20 cellular contexts compared by ENCODE assay signal in the genomic region with DNA sequence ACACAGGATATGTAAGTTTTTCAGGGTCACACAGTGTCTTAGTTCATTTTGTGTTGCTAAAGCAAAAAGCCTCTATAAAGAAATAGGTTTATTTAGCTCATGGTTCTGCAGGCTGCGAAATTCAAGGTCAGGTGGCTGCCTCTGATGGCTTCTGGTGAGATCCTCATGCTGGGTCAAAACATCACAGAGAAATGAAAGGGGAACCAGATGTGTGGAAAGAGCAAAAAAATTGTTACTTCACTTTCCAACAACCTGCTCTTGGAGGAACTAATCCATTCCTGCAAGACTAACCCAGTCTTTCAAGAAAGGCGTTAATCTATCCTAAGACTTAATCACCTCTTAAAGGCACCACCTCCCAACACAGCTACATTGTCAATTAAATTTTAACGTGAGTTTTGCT.
DNase-seq lines count a peak whose midpoint lies in the region; TF ChIP-seq lines count a peak whose summit lies in the region.
"Had no signal": no experiment of that assay in that cellular context is flagged by ENCODE, and none has a peak within 500 bp of the region (broad histone marks: within the 10 kb centered on the region; RNA-seq: fewer than 3 reads in every experiment).

No MANE protein-coding gene starts in this region.

- no peak overlapping the region for H3K27ac Mint-ChIP-seq in T-helper 2 cell treated with Interferon-gamma antibody and Interleukin-4, amounts not matched to agents 5 μg/mL and 100 μg/mL, for 36 hours
- H3K27ac Mint-ChIP-seq: CD8-positive, alpha-beta T cell had no signal

- peak overlapping the region; percentile 11 to 64 (median 46) for H3K27ac ChIP-seq in esophagus squamous epithelium
- H3K27ac ChIP-seq: BLaER1 treated with 17β-estradiol and CSF1 and Interleukin-3, amounts not matched to agents 10 nM and 100 nM; Peyer's patch; SJSA1 had no signal

- peaks cover 9% of the 10 kb centered on the region for H3K27me3 Mint-ChIP-seq in T-helper 2 cell treated with Interferon-gamma antibody and Interleukin-4, amounts not matched to agents 5 μg/mL and 100 μg/mL, for 36 hours (ENCODE audit: low read depth)

- H3K9me3 ChIP-seq in esophagus squamous epithelium = no peaks in the 10 kb centered on the region
- H3K9me3 ChIP-seq: Peyer's patch, SJSA1 had no signal

- H3K4me1 Mint-ChIP-seq in T-helper 2 cell treated with Interferon-gamma antibody and Interleukin-4, amounts not matched to agents 5 μg/mL and 100 μg/mL, for 36 hours (ENCODE audit: low read depth) = peaks cover 10% of the 10 kb centered on the region

- TF ChIP-seq POLR2A in NB4 (IDR thresholded peaks at IDR 0.05; ENCODE audit: extremely low read depth, insufficient read length) = no peak
- TF ChIP-seq POLR2A in esophagus squamous epithelium (IDR thresholded peaks at IDR 0.05) = no peak

- TF ChIP-seq CTCF in NB4 (IDR thresholded peaks at IDR 0.05; ENCODE audit: low read depth, low read length) = no peak
- TF ChIP-seq CTCF in esophagus squamous epithelium (IDR thresholded peaks at IDR 0.05) = no peak

- no peaks in the 10 kb centered on the region for H3K36me3 ChIP-seq in esophagus squamous epithelium
- H3K36me3 ChIP-seq: BLaER1 treated with 17β-estradiol and CSF1 and Interleukin-3, amounts not matched to agents 10 nM and 100 nM; Peyer's patch; SJSA1 had no signal

- H3K4me3 Mint-ChIP-seq in T-helper 2 cell treated with Interferon-gamma antibody and Interleukin-4, amounts not matched to agents 5 μg/mL and 100 μg/mL, for 36 hours = no peak overlapping the region
- H3K4me3 Mint-ChIP-seq: CD8-positive, alpha-beta T cell had no signal

- no peaks in the 10 kb centered on the region for H3K9me3 Mint-ChIP-seq in T-helper 2 cell treated with Interferon-gamma antibody and Interleukin-4, amounts not matched to agents 5 μg/mL and 100 μg/mL, for 36 hours
- H3K9me3 Mint-ChIP-seq: CD8-positive, alpha-beta T cell had no signal

- H3K4me1 ChIP-seq in esophagus squamous epithelium = peaks cover 5 to 49% (median 5%) of the 10 kb centered on the region in 3 donors
- H3K4me1 ChIP-seq: BLaER1 treated with 17β-estradiol and CSF1 and Interleukin-3, amounts not matched to agents 10 nM and 100 nM; Peyer's patch; SJSA1 had no signal

- WGBS in esophagus squamous epithelium, 2 donors = 61 to 72% methylated on average over 3 of the region's 3 CpGs

- H3K27me3 ChIP-seq in esophagus squamous epithelium = no peaks in the 10 kb centered on the region
- H3K27me3 ChIP-seq: BLaER1 treated with 17β-estradiol and CSF1 and Interleukin-3, amounts not matched to agents 10 nM and 100 nM; Peyer's patch; SJSA1 had no signal

- intact Hi-C loops in esophagus squamous epithelium (cut with DNase I) = no loop called here

- DNase-seq in CD1c-positive myeloid dendritic cell (ENCODE audit: extremely low spot score) = peak; percentile 48
- peak; percentile 42 for DNase-seq in NB4 (ENCODE audit: low read depth)
- peak; percentile 76 for DNase-seq in SIG-M5 treated with dmso at 0.1 percent for 504 hours (lab: John Stamatoyannopoulos, UW; ENCODE audit: unreplicated experiment)
- no peak for DNase-seq in esophagus squamous epithelium (lab: John Stamatoyannopoulos, UW)
- no peak for DNase-seq in T-helper 2 cell treated with Interferon-gamma antibody and Interleukin-4, amounts not matched to agents 5 μg/mL and 100 μg/mL, for 36 hours (ENCODE audit: low spot score)
- DNase-seq in GDM1 (lab: John Stamatoyannopoulos, UW) = no peak
- no peak for DNase-seq in T-helper 9 cell
- DNase-seq in activated T-cell treated with anti-CD3 and anti-CD28 coated beads, Interleukin-2, amount 50 U/mL, for 48 hours = no peak
- DNase-seq: 8988T; CD8-positive, alpha-beta T cell; DMS153; Karpas-422; NCI-H1092 treated with DMSO at 0.1 percent for 48 hours; NCI-H1436 treated with DMSO at 0.1 percent for 48 hours; NCI-H1930; NCI-H2227 treated with DMSO at 0.1 percent for 48 hours; NCI-H524 treated with DMSO at 0.1 percent for 48 hours; Peyer's patch had no signal

- H3K4me3 ChIP-seq in NB4 (ENCODE audit: low read depth, low read length) = no peak overlapping the region
- no peak overlapping the region for H3K4me3 ChIP-seq in esophagus squamous epithelium
- H3K4me3 ChIP-seq: BLaER1 treated with 17β-estradiol and CSF1 and Interleukin-3, amounts not matched to agents 10 nM and 100 nM; Peyer's patch; SJSA1 had no signal

- H3K36me3 Mint-ChIP-seq in T-helper 2 cell treated with Interferon-gamma antibody and Interleukin-4, amounts not matched to agents 5 μg/mL and 100 μg/mL, for 36 hours (ENCODE audit: low read depth) = no peaks in the 10 kb centered on the region
- H3K36me3 Mint-ChIP-seq: CD8-positive, alpha-beta T cell had no signal

Comparison
In these comparisons a context has a peak if more than half of its experiments do, and no peak if none do; other contexts are left out.
1. DNase-seq: peak in CD1c-positive myeloid dendritic cell (single experiment), NB4 (single experiment) and SIG-M5 treated with dmso at 0.1 percent for 504 hours (single experiment); none in esophagus squamous epithelium (single experiment), T-helper 2 cell treated with Interferon-gamma antibody and Interleukin-4, amounts not matched to agents 5 μg/mL and 100 μg/mL, for 36 hours (single experiment), GDM1 (single experiment), T-helper 9 cell (single experiment) and activated T-cell treated with anti-CD3 and anti-CD28 coated beads, Interleukin-2, amount 50 U/mL, for 48 hours (0 of 2).